Comparison of ENCODE assay signal across 1 cellular context in genomic region chr11:113289341-113290187, GRCh38.
TF ChIP-seq lines count a peak whose summit lies in the region.

No MANE protein-coding gene starts in this region.

TF ChIP-seq in HepG2, 621 proteins besides CTCF, POLR2A, EP300 and RAD21 (continued from another document and continues in another):
- no peak for TF ChIP-seq ZNF530 (CRISPR knock-in tag; IDR thresholded peaks at IDR 0.05; ENCODE audit: low read depth)
- no peak for TF ChIP-seq ZC3H13 (CRISPR knock-in tag; IDR thresholded peaks at IDR 0.05)
- no peak for TF ChIP-seq XBP1 (CRISPR knock-in tag; IDR thresholded peaks at IDR 0.05)
- TF ChIP-seq IRF9 (CRISPR knock-in tag; IDR thresholded peaks at IDR 0.05; ENCODE audit: borderline replicate concordance), result 0 out of 2 replicates have a peak, but pooled peaks have one; percentile 23
- no peak for TF ChIP-seq E2F2 (CRISPR knock-in tag; IDR thresholded peaks at IDR 0.05; ENCODE audit: borderline replicate concordance)
- peak; percentile 69 for TF ChIP-seq XRCC5 (optimal IDR thresholded peaks at IDR 0.05; ENCODE audit: low read length)
- no peak for TF ChIP-seq ARID2 (CRISPR knock-in tag; IDR thresholded peaks at IDR 0.05; ENCODE audit: borderline replicate concordance)
- no peak for TF ChIP-seq HOXA9 (CRISPR knock-in tag; IDR thresholded peaks at IDR 0.05; ENCODE audit: borderline replicate concordance)
- no peak for TF ChIP-seq ZBTB42 (CRISPR knock-in tag; IDR thresholded peaks at IDR 0.05)
- TF ChIP-seq HNRNPLL (IDR thresholded peaks at IDR 0.05; ENCODE audit: low read depth, low read length, poor library complexity, severe bottlenecking), result no peak
- peak; percentile 61; the same call in 1 of the 2 replicates for TF ChIP-seq HNRNPL (IDR thresholded peaks at IDR 0.05; ENCODE audit: low read depth, low read length)
- no peak for TF ChIP-seq FOXC1 (CRISPR knock-in tag; IDR thresholded peaks at IDR 0.05; ENCODE audit: borderline replicate concordance)
- no peak for TF ChIP-seq ZBTB14 (CRISPR knock-in tag; IDR thresholded peaks at IDR 0.05)
- TF ChIP-seq PHF20 (CRISPR knock-in tag; IDR thresholded peaks at IDR 0.05), result no peak
- peak; percentile 48; the same call in 1 of the 2 replicates for TF ChIP-seq SALL1 (CRISPR knock-in tag; IDR thresholded peaks at IDR 0.05)
- no peak for TF ChIP-seq DBP (CRISPR knock-in tag; IDR thresholded peaks at IDR 0.05; ENCODE audit: not compliant biosample characterization)
- no peak for TF ChIP-seq ZNF318 (CRISPR knock-in tag; IDR thresholded peaks at IDR 0.05)
- no peak for TF ChIP-seq SNAPC4 (CRISPR knock-in tag; IDR thresholded peaks at IDR 0.05)
- TF ChIP-seq TAF1 (CRISPR knock-in tag; IDR thresholded peaks at IDR 0.05), result no peak
- peak; percentile 67 for TF ChIP-seq SMC3 (IDR thresholded peaks at IDR 0.05; ENCODE audit: low read length)
- TF ChIP-seq RXRA (CRISPR knock-in tag; IDR thresholded peaks at IDR 0.05), result no peak
- TF ChIP-seq ZFP37 (CRISPR knock-in tag; IDR thresholded peaks at IDR 0.05; ENCODE audit: borderline replicate concordance), result no peak
- TF ChIP-seq GRHL1 (CRISPR knock-in tag; conservative IDR thresholded peaks at IDR 0.05), result no peak
- TF ChIP-seq HCFC1 (IDR thresholded peaks at IDR 0.05; ENCODE audit: low read depth, low read length), result no peak
- TF ChIP-seq ZNF367 (CRISPR knock-in tag; IDR thresholded peaks at IDR 0.05; ENCODE audit: borderline replicate concordance), result no peak
- no peak for TF ChIP-seq ZNF550 (CRISPR knock-in tag; IDR thresholded peaks at IDR 0.05; ENCODE audit: borderline replicate concordance)
- TF ChIP-seq GLI4 (CRISPR knock-in tag; IDR thresholded peaks at IDR 0.05; ENCODE audit: borderline replicate concordance), result no peak
- TF ChIP-seq PRDM10 (CRISPR knock-in tag; IDR thresholded peaks at IDR 0.05; ENCODE audit: low read depth), result no peak
- peak; percentile 95 for TF ChIP-seq STAG1 (CRISPR knock-in tag; IDR thresholded peaks at IDR 0.05)
- no peak for TF ChIP-seq TEAD3 (CRISPR knock-in tag; optimal IDR thresholded peaks at IDR 0.05; ENCODE audit: borderline replicate concordance)
- TF ChIP-seq ZNF639 (CRISPR knock-in tag; conservative IDR thresholded peaks at IDR 0.05), result no peak
